ENCODE assay signal across 24 cellular contexts in genomic region chr4:72797486-72797885, GRCh38.
"Had no signal": no experiment of that assay in that cellular context is flagged by ENCODE, and none has a peak within 500 bp of the region (broad histone marks: within the 10 kb centered on the region; RNA-seq: fewer than 3 reads in every experiment).

No MANE protein-coding gene starts in this region.

- H3K27ac ChIP-seq: colonic mucosa, coronary artery, dorsolateral prefrontal cortex, epithelial cell of prostate, esophagus muscularis mucosa, esophagus squamous epithelium, foreskin keratinocyte, gastrocnemius medialis, gastroesophageal sphincter, heart left ventricle, heart right ventricle had no signal

- H3K4me1 ChIP-seq: colonic mucosa, esophagus muscularis mucosa, esophagus squamous epithelium, foreskin keratinocyte, gastrocnemius medialis, gastroesophageal sphincter, heart left ventricle, heart right ventricle had no signal

- H3K36me3 ChIP-seq: colonic mucosa, esophagus muscularis mucosa, esophagus squamous epithelium, gastrocnemius medialis, gastroesophageal sphincter, heart left ventricle, heart right ventricle had no signal

- H3K27me3 ChIP-seq: colonic mucosa, dorsolateral prefrontal cortex, esophagus muscularis mucosa, esophagus squamous epithelium, foreskin keratinocyte, gastrocnemius medialis, gastroesophageal sphincter, heart left ventricle, heart right ventricle had no signal

- DNase-seq: colonic mucosa; cortex of kidney; dermis blood vessel endothelial cell; dorsolateral prefrontal cortex; effector CD4-positive, alpha-beta T cell; effector CD8-positive, alpha-beta T cell; effector memory CD4-positive, alpha-beta T cell; effector memory CD8-positive, alpha-beta T cell; endodermal cell; erythroblast; esophagus squamous epithelium; foreskin fibroblast; foreskin keratinocyte; foreskin melanocyte; gastrocnemius medialis; glutamatergic neuron; head of caudate nucleus; heart right ventricle had no signal

- H3K4me3 ChIP-seq: colonic mucosa, coronary artery, dorsolateral prefrontal cortex, esophagus muscularis mucosa, esophagus squamous epithelium, gastrocnemius medialis, gastroesophageal sphincter, heart left ventricle, heart right ventricle had no signal

- H3K9me3 ChIP-seq: colonic mucosa, esophagus muscularis mucosa, esophagus squamous epithelium, gastrocnemius medialis, gastroesophageal sphincter had no signal

- ATAC-seq: effector memory CD8-positive, alpha-beta T cell; esophagus mucosa; foreskin keratinocyte; gastrocnemius medialis; gastroesophageal sphincter; heart left ventricle; heart right ventricle had no signal
